ENCODE assay signal across 23 cellular contexts in the genomic region with DNA sequence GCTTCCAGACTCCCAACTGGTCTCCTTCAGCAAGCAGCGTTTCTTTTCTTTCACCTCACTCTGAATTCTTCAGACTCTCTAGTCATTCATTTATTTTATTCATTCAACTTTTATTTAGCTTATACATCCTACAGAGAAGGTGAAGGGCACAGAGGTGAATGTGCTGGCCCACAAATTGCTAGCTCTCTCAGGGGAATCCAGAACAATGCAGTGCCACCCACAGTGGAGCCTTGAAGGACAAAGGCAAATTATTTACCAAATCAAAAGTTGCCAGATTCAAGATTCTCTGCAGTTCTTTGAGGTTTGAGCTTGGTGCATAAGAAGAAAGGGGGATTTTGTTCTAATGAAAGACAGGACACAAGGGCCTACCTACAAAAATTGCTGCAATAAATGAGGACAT. TPM values are rescaled to one million over a fixed set of nuclear protein-coding genes. Genes with fewer than 3 reads are reported as not detected.
"Had no signal": no experiment of that assay in that cellular context is flagged by ENCODE, and none has a peak within 500 bp of the region (broad histone marks: within the 10 kb centered on the region; RNA-seq: fewer than 3 reads in every experiment).

No MANE protein-coding gene starts in this region.

- H3K36me3 Mint-ChIP-seq: memory B cell; naive B cell; stimulated activated effector memory CD8-positive, alpha-beta T cell treated with anti-CD3 and anti-CD28 coated beads, Interleukin-12 subunit alpha, Interleukin-12 subunit beta, amount 100 ng/mL, for 72 hours had no signal

- H3K27ac ChIP-seq: gastrocnemius medialis, heart right ventricle, lower lobe of right lung, right lobe of liver, suprapubic skin, thyroid gland, upper lobe of left lung, uterus had no signal

- H3K36me3 ChIP-seq: gastrocnemius medialis, heart right ventricle, lower lobe of right lung, right lobe of liver, suprapubic skin, thyroid gland, upper lobe of left lung, uterus had no signal

- H3K4me3 Mint-ChIP-seq: memory B cell; naive B cell; stimulated activated effector memory CD8-positive, alpha-beta T cell treated with anti-CD3 and anti-CD28 coated beads, Interleukin-12 subunit alpha, Interleukin-12 subunit beta, amount 100 ng/mL, for 72 hours had no signal

- DNase-seq: cortex of kidney; dorsolateral prefrontal cortex; effector CD8-positive, alpha-beta T cell; gastrocnemius medialis; heart right ventricle; hypothalamus; islet precursor cell; lower lobe of right lung; midbrain; naive B cell; right lobe of liver; stimulated activated CD4-positive, alpha-beta T cell treated with anti-CD3 and anti-CD28 coated beads, Interleukin-4, amount 100 ng/mL, for 1 hour; stimulated activated CD8-positive, alpha-beta memory T cell treated with anti-CD3 and anti-CD28 coated beads, Interleukin-4, amount 100 ng/mL, for 48 hours; stimulated activated naive CD8-positive, alpha-beta T cell treated with anti-CD3 and anti-CD28 coated beads, Interleukin-15, Interleukin-2, amounts not matched to agents 100 U/mL and 50 U/mL, for 24 hours; thyroid gland; upper lobe of left lung; uterus had no signal

- FAIRE-seq: endometrium had no signal

- H3K27me3 ChIP-seq: dorsolateral prefrontal cortex, gastrocnemius medialis, heart right ventricle, right lobe of liver, suprapubic skin, thyroid gland, upper lobe of left lung, uterus had no signal

- H3K4me1 Mint-ChIP-seq: memory B cell; naive B cell; stimulated activated effector memory CD8-positive, alpha-beta T cell treated with anti-CD3 and anti-CD28 coated beads, Interleukin-12 subunit alpha, Interleukin-12 subunit beta, amount 100 ng/mL, for 72 hours had no signal

- H3K9me3 ChIP-seq: gastrocnemius medialis, heart right ventricle, lower lobe of right lung, right lobe of liver, suprapubic skin, thyroid gland, upper lobe of left lung, uterus had no signal

- ATAC-seq: esophagus mucosa; gastrocnemius medialis; heart right ventricle; left lobe of liver; lower lobe of right lung; right lobe of liver; stimulated activated effector memory CD8-positive, alpha-beta T cell treated with anti-CD3 and anti-CD28 coated beads, Interleukin-12 subunit alpha, Interleukin-12 subunit beta, amount 100 ng/mL, for 72 hours; stimulated activated naive CD8-positive, alpha-beta T cell treated with anti-CD3 and anti-CD28 coated beads, Interleukin-15, Interleukin-2, amounts not matched to agents 100 U/mL and 50 U/mL, for 24 hours had no signal

- H3K9me3 Mint-ChIP-seq: memory B cell; stimulated activated effector memory CD8-positive, alpha-beta T cell treated with anti-CD3 and anti-CD28 coated beads, Interleukin-12 subunit alpha, Interleukin-12 subunit beta, amount 100 ng/mL, for 72 hours had no signal

- H3K27ac Mint-ChIP-seq: memory B cell; naive B cell; stimulated activated effector memory CD8-positive, alpha-beta T cell treated with anti-CD3 and anti-CD28 coated beads, Interleukin-12 subunit alpha, Interleukin-12 subunit beta, amount 100 ng/mL, for 72 hours had no signal

- H3K4me3 ChIP-seq: dorsolateral prefrontal cortex, gastrocnemius medialis, heart right ventricle, lower lobe of right lung, right lobe of liver, suprapubic skin, thyroid gland, upper lobe of left lung, uterus had no signal

- H3K27me3 Mint-ChIP-seq: memory B cell had no signal

- H3K4me1 ChIP-seq: gastrocnemius medialis, lower lobe of right lung, right lobe of liver, suprapubic skin, thyroid gland, uterus had no signal

RNA-seq across cellular contexts. Expression of a gene that starts 29.7 kb away (rescaled TPM):
- total RNA-seq: esophagus mucosa, left lobe of liver, right lobe of liver had no signal
